ENCODE assay signal across 8 cellular contexts in the genomic region with DNA sequence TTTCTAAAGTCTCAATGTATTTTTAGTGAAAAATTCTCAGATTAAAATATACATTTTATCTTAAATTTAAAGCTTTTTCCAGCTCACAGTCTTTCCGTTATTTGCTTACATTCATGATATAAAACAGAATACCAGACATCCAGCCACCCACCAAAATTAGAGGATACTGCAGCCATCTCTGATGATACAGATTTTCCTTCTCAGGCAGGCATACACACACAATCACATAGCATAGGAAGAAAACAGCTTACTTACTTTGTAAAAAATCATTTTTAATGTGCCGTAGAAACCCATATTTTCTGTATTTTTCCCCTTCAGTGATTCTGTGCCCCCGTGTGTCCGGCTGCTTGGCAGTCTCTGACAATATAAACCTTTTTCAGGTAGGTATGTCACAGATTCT.
A peak's percentile ranks its signal among the peaks of the same experiment; 100 is the strongest.
DNase-seq lines count a peak whose midpoint lies in the region; ATAC-seq, FAIRE-seq and TF ChIP-seq lines count a peak whose summit lies in the region.

No MANE protein-coding gene starts in this region.

- peaks cover under 1% of the 10 kb centered on the region for H3K79me1 ChIP-seq in mesenchymal stem cell (replicated peaks; ENCODE audit: low read length, poor library complexity, severe bottlenecking)

- no peak for TF ChIP-seq POLR2A in A549 (IDR thresholded peaks at IDR 0.05; ENCODE audit: low read length)
- TF ChIP-seq POLR2A in HCT116 (IDR thresholded peaks at IDR 0.05; ENCODE audit: borderline replicate concordance, extremely low read depth, insufficient read depth, insufficient read length): no peak
- TF ChIP-seq POLR2A in body of pancreas (IDR thresholded peaks at IDR 0.05): no peak

- TSS peak; percentile 52 for BruUV-seq in HCT116 (replicated peaks; lab: Mats Ljungman, UMichigan)

- H3K9me2 ChIP-seq in HCT116 (ENCODE audit: insufficient read depth): no peaks in the 10 kb centered on the region

- no peak for TF ChIP-seq CTCF in A549 (IDR thresholded peaks at IDR 0.05)
- TF ChIP-seq CTCF in HCT116 (IDR thresholded peaks at IDR 0.05 in 2 of 3, conservative IDR thresholded peaks at IDR 0.05 in 1 of 3; ENCODE audit: borderline replicate concordance in 1 of 3, insufficient read depth in 1 of 3, low read depth in 2 of 3, low read length in 2 of 3): no peak
- no peak for TF ChIP-seq CTCF in body of pancreas (IDR thresholded peaks at IDR 0.05)

- peak overlapping the region; percentile 75 for H3K4me2 ChIP-seq in A549
- H3K4me2 ChIP-seq in HCT116 (ENCODE audit: low read length): peak overlapping the region; percentile 79
- H3K4me2 ChIP-seq in mesenchymal stem cell (ENCODE audit: low read length, poor library complexity, severe bottlenecking): peak overlapping the region; percentile 69

- CTCF ChIA-PET in A549 (lab: Yijun Ruan, JAX): interaction anchor here (1.8 kb wide), 1 partner anchor 8 kb away, joined by 3 read pairs; no protein-coding TSS in a partner anchor
- CTCF ChIA-PET in HCT116 (lab: Charles Lee): no interaction called here

- H3K27ac ChIP-seq in A549 (peak overlapping the region; percentile 56 to 78), HCT116 (ENCODE audit: low read depth, low read length) (peak overlapping the region; percentile 25; the same call in 1 of the 2 replicates), body of pancreas (peak overlapping the region in 2 of 4 donors; percentile 29 to 53), mesenchymal stem cell (ENCODE audit: low read length, poor library complexity, severe bottlenecking) (peak overlapping the region; percentile 82)

- H4K20me1 ChIP-seq in HCT116 (ENCODE audit: insufficient read depth): no peaks in the 10 kb centered on the region

- H3K36me3 ChIP-seq in HCT116 (ENCODE audit: control insufficient read depth in 1 of 2, insufficient read depth in 2 of 2, low read length in 2 of 2) (no peaks in the 10 kb centered on the region), body of pancreas (replicated peaks in 1 of 2; ENCODE audit: insufficient read depth in 1 of 2, low read depth in 2 of 2) (no peaks in the 10 kb centered on the region), mesenchymal stem cell (ENCODE audit: control insufficient read depth in 1 of 2, insufficient read depth in 2 of 2, low read depth in 1 of 2, low read length in 2 of 2) (peaks cover 0 to 5% of the 10 kb centered on the region in 2 experiments)

- no peaks in the 10 kb centered on the region for H3K27me3 ChIP-seq in HCT116 (ENCODE audit: insufficient read depth, low read length)
- H3K27me3 ChIP-seq in body of pancreas: no peaks in the 10 kb centered on the region
- no peaks in the 10 kb centered on the region for H3K27me3 ChIP-seq in mesenchymal stem cell (ENCODE audit: control insufficient read depth in 1 of 2, insufficient read depth in 1 of 2, low read length in 2 of 2)

- no peak overlapping the region for H2AK5ac ChIP-seq in mesenchymal stem cell (ENCODE audit: low read length, severe bottlenecking)

- H2BK5ac ChIP-seq in mesenchymal stem cell (ENCODE audit: low read depth, low read length, poor library complexity, severe bottlenecking): no peak overlapping the region

- H4K8ac ChIP-seq in mesenchymal stem cell (ENCODE audit: low read length): no peak overlapping the region

- H2BK120ac ChIP-seq in mesenchymal stem cell (ENCODE audit: low read depth, low read length): no peak overlapping the region

- no peaks in the 10 kb centered on the region for H3K9me3 ChIP-seq in A549
- H3K9me3 ChIP-seq in HCT116 (ENCODE audit: control insufficient read depth in 1 of 2, insufficient read depth in 1 of 2, low read depth in 1 of 2, low read length in 2 of 2): no peaks in the 10 kb centered on the region
- H3K9me3 ChIP-seq in body of pancreas: no peaks in the 10 kb centered on the region
- H3K9me3 ChIP-seq in mesenchymal stem cell (ENCODE audit: control insufficient read depth, low read length): no peaks in the 10 kb centered on the region

- intact Hi-C loops in HCT116 (cut with micrococcal nuclease) (no loop called here), body of pancreas (cut with DNase I) (no loop called here)

- no peak overlapping the region for H2AFZ ChIP-seq in HCT116 (ENCODE audit: low read depth, low read length, poor library complexity, severe bottlenecking)
- H2AFZ ChIP-seq in mesenchymal stem cell (ENCODE audit: low read depth, low read length): no peak overlapping the region

- H3K9ac ChIP-seq in HCT116 (ENCODE audit: low read length) (peak overlapping the region; percentile 43), mesenchymal stem cell (ENCODE audit: low read length) (peak overlapping the region; percentile 96)

- RAD21 ChIA-PET in HCT116 (lab: Charles Lee; ENCODE audit: low non-redundant PET in 1 of 2, low total read pairs in 2 of 2, uncharacterized antibody in 2 of 2, unreplicated experiment in 2 of 2): no interaction called here

- H2BK15ac ChIP-seq in mesenchymal stem cell (ENCODE audit: low read depth, poor library complexity, severe bottlenecking): no peak overlapping the region

- POLR2A ChIA-PET in A549 (lab: Yijun Ruan, JAX) (no interaction called here), HCT116 (lab: Charles Lee) (no interaction called here)

- no peak for TF ChIP-seq EP300 in A549 (IDR thresholded peaks at IDR 0.05)

- H3K4me1 ChIP-seq in A549 (peaks cover 26% of the 10 kb centered on the region), HCT116 (ENCODE audit: control insufficient read depth in 1 of 2, insufficient read depth in 2 of 2, low read length in 2 of 2) (peaks cover 10 to 26% of the 10 kb centered on the region in 2 experiments), body of pancreas (peaks cover 13% of the 10 kb centered on the region), mesenchymal stem cell (ENCODE audit: control insufficient read depth, insufficient read depth, low read depth, low read length) (no peaks in the 10 kb centered on the region)

- H3K18ac ChIP-seq in mesenchymal stem cell (ENCODE audit: low read depth in 1 of 2, low read length in 2 of 2): no peak overlapping the region

- ATAC-seq in A549 (peak; percentile 48 to 60; a peak in 4 of 6 replicates), HCT116 (no peak; the same call in 1 of the 2 replicates), body of pancreas (peak; percentile 5), GM21360 (IDR thresholded peaks at IDR 0.05; ENCODE audit: unreplicated experiment) (no peak)

- H3K4me3 ChIP-seq in A549 (peak overlapping the region; percentile 43), HCT116 (replicated peaks in 1 of 2; ENCODE audit: low read depth in 1 of 2, low read length in 2 of 2) (peak overlapping the region; percentile 33 to 53), body of pancreas (no peak overlapping the region), mesenchymal stem cell (ENCODE audit: insufficient read depth in 1 of 2, low read depth in 1 of 2, low read length in 2 of 2) (peak overlapping the region in 1 of 2 experiments; percentile 86)

- no peak overlapping the region for H3K14ac ChIP-seq in mesenchymal stem cell (ENCODE audit: low read length in 2 of 2)

- H3K79me2 ChIP-seq in HCT116 (ENCODE audit: insufficient read depth, low read length): peaks cover 23% of the 10 kb centered on the region

- no peak overlapping the region for H2BK12ac ChIP-seq in mesenchymal stem cell (ENCODE audit: low read length in 2 of 2)

- H4K91ac ChIP-seq in mesenchymal stem cell (ENCODE audit: low read length): no peak overlapping the region

- TF ChIP-seq RAD21 in A549 (conservative IDR thresholded peaks at IDR 0.05 in 1 of 2, IDR thresholded peaks at IDR 0.05 in 1 of 2) (no peak), HCT116 (IDR thresholded peaks at IDR 0.05; ENCODE audit: low read depth) (no peak)

- H3K23ac ChIP-seq in mesenchymal stem cell (ENCODE audit: low read length in 2 of 2): no peak overlapping the region

- 20% methylated on average over 4 of the region's 4 CpGs for WGBS in A549 (ENCODE audit: missing lambda C conversion rate)
- WGBS in body of pancreas, 2 donors: 56 to 57% methylated on average over 4 of the region's 4 CpGs
- 92% methylated on average over 4 of the region's 4 CpGs for WGBS in mesenchymal stem cell

- DNase-seq in A549 (ENCODE audit: low read depth in 1 of 2, low spot score in 1 of 2) (no peak), HCT116 (ENCODE audit: low read depth, low spot score) (no peak), body of pancreas (no peak), mesenchymal stem cell (no peak), GM03348 (ENCODE audit: low spot score) (no peak), HTR-8/SVneo (ENCODE audit: insufficient read length, low spot score) (no peak), OCI-M1 (lab: John Stamatoyannopoulos, UW) (no peak)

- FAIRE-seq in A549 (lab: Jason Lieb, UNC): no peak
- no peak for FAIRE-seq in HTR-8/SVneo (lab: Jason Lieb, UNC)

- peak overlapping the region in 1 of 2 experiments; percentile 29 for H3K4ac ChIP-seq in mesenchymal stem cell (ENCODE audit: low read depth in 1 of 2, low read length in 2 of 2)

TF ChIP-seq in A549, 52 proteins besides CTCF, POLR2A, EP300 and RAD21 (continues in another document):
- TF ChIP-seq, protein P1, sequence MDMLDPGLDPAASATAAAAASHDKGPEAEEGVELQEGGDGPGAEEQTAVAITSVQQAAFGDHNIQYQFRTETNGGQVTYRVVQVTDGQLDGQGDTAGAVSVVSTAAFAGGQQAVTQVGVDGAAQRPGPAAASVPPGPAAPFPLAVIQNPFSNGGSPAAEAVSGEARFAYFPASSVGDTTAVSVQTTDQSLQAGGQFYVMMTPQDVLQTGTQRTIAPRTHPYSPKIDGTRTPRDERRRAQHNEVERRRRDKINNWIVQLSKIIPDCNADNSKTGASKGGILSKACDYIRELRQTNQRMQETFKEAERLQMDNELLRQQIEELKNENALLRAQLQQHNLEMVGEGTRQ (IDR thresholded peaks at IDR 0.05): no peak
- TF ChIP-seq KDM5A (IDR thresholded peaks at IDR 0.05) (no peak), RARB (CRISPR knock-in tag; IDR thresholded peaks at IDR 0.05) (no peak), CBX8 (IDR thresholded peaks at IDR 0.05) (no peak), FOXS1 (CRISPR knock-in tag; IDR thresholded peaks at IDR 0.05) (no peak), ZFP36 (IDR thresholded peaks at IDR 0.05; ENCODE audit: borderline replicate concordance, partially characterized antibody) (no peak), JUN (IDR thresholded peaks at IDR 0.05) (no peak)

TF ChIP-seq in HCT116, 20 proteins besides CTCF, POLR2A, EP300 and RAD21 (continues in another document):
- no peak for TF ChIP-seq CBX3 (IDR thresholded peaks at IDR 0.05; ENCODE audit: low read depth)
- no peak for TF ChIP-seq SIN3A (IDR thresholded peaks at IDR 0.05; ENCODE audit: low read depth)
- no peak for TF ChIP-seq EZH2phosphoT487 (IDR thresholded peaks at IDR 0.05; ENCODE audit: borderline replicate concordance)
- no peak for TF ChIP-seq ELF1 (IDR thresholded peaks at IDR 0.05; ENCODE audit: borderline replicate concordance, low read depth)

Comparison
In these comparisons a context has a peak if more than half of its experiments do, and no peak if none do; other contexts are left out.
1. ATAC-seq: peak in A549 (2 of 2) and body of pancreas (single experiment); none in HCT116 (single experiment) and GM21360 (single experiment).
2. H3K4me3 ChIP-seq: peak in A549 (single experiment) and HCT116 (2 of 2); none in body of pancreas (0 of 2).
3. Peak in every context shown above with its lines, with median percentiles within 50 percentile points of each other: H3K4me2 ChIP-seq.